ENCODE assay signal across 8 cellular contexts in the genomic region with DNA sequence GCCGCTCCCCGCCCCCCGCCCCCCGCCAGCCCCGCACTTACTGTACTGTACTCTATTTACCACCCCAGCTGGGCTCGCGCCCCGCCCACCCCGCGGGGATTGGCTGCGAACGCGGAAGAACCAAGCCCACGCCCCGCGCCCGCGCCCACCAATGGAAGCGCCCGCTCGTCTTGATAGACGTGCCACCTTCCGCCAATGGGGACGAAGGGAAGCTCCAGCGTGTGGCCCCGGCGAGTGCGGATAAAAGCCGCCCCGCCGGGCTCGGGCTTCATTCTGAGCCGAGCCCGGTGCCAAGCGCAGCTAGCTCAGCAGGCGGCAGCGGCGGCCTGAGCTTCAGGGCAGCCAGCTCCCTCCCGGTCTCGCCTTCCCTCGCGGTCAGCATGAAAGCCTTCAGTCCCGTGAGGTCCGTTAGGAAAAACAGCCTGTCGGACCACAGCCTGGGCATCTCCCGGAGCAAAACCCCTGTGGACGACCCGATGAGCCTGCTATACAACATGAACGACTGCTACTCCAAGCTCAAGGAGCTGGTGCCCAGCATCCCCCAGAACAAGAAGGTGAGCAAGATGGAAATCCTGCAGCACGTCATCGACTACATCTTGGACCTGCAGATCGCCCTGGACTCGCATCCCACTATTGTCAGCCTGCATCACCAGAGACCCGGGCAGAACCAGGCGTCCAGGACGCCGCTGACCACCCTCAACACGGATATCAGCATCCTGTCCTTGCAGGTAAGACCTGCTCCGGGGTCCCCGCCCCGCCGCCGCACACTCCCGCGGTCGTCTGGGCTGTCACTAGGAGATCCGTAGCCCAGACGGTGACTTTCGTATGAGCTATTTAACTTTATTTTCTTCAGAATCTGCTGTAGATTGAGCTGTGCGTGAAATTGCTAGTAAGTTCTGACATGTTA. TPM values are rescaled to one million over a fixed set of nuclear protein-coding genes. Genes with fewer than 3 reads are reported as not detected.
DNase-seq lines count a peak whose midpoint lies in the region; ATAC-seq, FAIRE-seq and TF ChIP-seq lines count a peak whose summit lies in the region.

Gene ID2 (plus strand): TSS at position 271 of the 907 bp plus-strand sequence. CDS start 110 bp downstream, at position 381.

- no peaks in the 10 kb centered on the region for H3K27me3 ChIP-seq in Loucy (ENCODE audit: insufficient read depth, low read length, poor library complexity, severe bottlenecking)
- H3K27me3 ChIP-seq in RWPE2 (ENCODE audit: insufficient read depth, poor library complexity, severe bottlenecking) = peaks cover 50% of the 10 kb centered on the region
- H3K27me3 ChIP-seq in naive thymus-derived CD4-positive, alpha-beta T cell (ENCODE audit: control insufficient read depth in 2 of 2, insufficient read depth in 2 of 2, low read length in 2 of 2) = peaks cover 0 to 18% of the 10 kb centered on the region in 2 donors

- intact Hi-C loops in naive thymus-derived CD4-positive, alpha-beta T cell (cut with micrococcal nuclease) = loop anchor here (1.0 to 10.0 kb wide), 23 partner anchors 17 to 1815 kb away; partner anchors contain the start of genes KIDINS220 (in 2 of the 2), ADAM17 (in 1 of the 2), CMPK2 (in 1 of the 2) and CPSF3 (in 1 of the 2)

- H3K4me3 ChIP-seq in Loucy (ENCODE audit: low read length, poor library complexity, severe bottlenecking) = peak within 1 kb of the TSS; percentile 92
- H3K4me3 ChIP-seq in RWPE2 (ENCODE audit: severe bottlenecking) = peak within 1 kb of the TSS; percentile 30
- peak within 1 kb of the TSS; percentile 89 for H3K4me3 ChIP-seq in naive thymus-derived CD4-positive, alpha-beta T cell (ENCODE audit: low read length)

- no peak for FAIRE-seq in H54 (lab: Jason Lieb, UNC)

- no peaks in the 10 kb centered on the region for H3K9me3 ChIP-seq in Loucy (ENCODE audit: insufficient read depth, low read depth, low read length)
- H3K9me3 ChIP-seq in RWPE2 (ENCODE audit: severe bottlenecking) = no peaks in the 10 kb centered on the region
- no peaks in the 10 kb centered on the region for H3K9me3 ChIP-seq in naive thymus-derived CD4-positive, alpha-beta T cell (ENCODE audit: control insufficient read depth in 2 of 3, low read length in 3 of 3)

- peaks cover 52% of the 10 kb centered on the region for H3K36me3 Mint-ChIP-seq in activated T-helper 17 cell treated with anti-CD3 and anti-CD28 coated beads, Interleukin-2, amount 50 U/mL, for 72 hours (ENCODE audit: low read depth)
- peaks cover 0 to 23% (median 0%) of the 10 kb centered on the region in 5 donors for H3K36me3 Mint-ChIP-seq in naive thymus-derived CD4-positive, alpha-beta T cell
- peaks cover 24% of the 10 kb centered on the region for H3K36me3 Mint-ChIP-seq in stimulated activated memory B cell treated with anti-CD40 and anti-IgM and Interleukin-4, amounts not matched to agents 10 μg/mL and 1 μg/mL and 100 μg/mL, for 72 hours

- peaks cover 5% of the 10 kb centered on the region; the same call in 1 of the 2 replicates for H3F3A ChIP-seq in Loucy (ENCODE audit: low read depth)

- peaks cover 7% of the 10 kb centered on the region for H3K27me3 Mint-ChIP-seq in activated T-helper 17 cell treated with anti-CD3 and anti-CD28 coated beads, Interleukin-2, amount 50 U/mL, for 72 hours
- H3K27me3 Mint-ChIP-seq in naive thymus-derived CD4-positive, alpha-beta T cell = peaks cover 12 to 24% (median 20%) of the 10 kb centered on the region in 5 donors
- peaks cover 69% of the 10 kb centered on the region for H3K27me3 Mint-ChIP-seq in stimulated activated memory B cell treated with anti-CD40 and anti-IgM and Interleukin-4, amounts not matched to agents 10 μg/mL and 1 μg/mL and 100 μg/mL, for 72 hours

- POLR2A ChIA-PET in naive thymus-derived CD4-positive, alpha-beta T cell (lab: Charles Lee) = interaction anchor here (0.6 to 2.9 kb wide), 39 partner anchors 9 to 1804 kb away, joined by 3 to 33 read pairs (median 4); partner anchors contain the start of genes CPSF3, ITGB1BP1 and RSAD2

- peak within 1 kb of the TSS; percentile 96 for H3K4me3 Mint-ChIP-seq in activated T-helper 17 cell treated with anti-CD3 and anti-CD28 coated beads, Interleukin-2, amount 50 U/mL, for 72 hours
- peak within 1 kb of the TSS; percentile 89 to 100 (median 98) for H3K4me3 Mint-ChIP-seq in naive thymus-derived CD4-positive, alpha-beta T cell
- H3K4me3 Mint-ChIP-seq in stimulated activated memory B cell treated with anti-CD40 and anti-IgM and Interleukin-4, amounts not matched to agents 10 μg/mL and 1 μg/mL and 100 μg/mL, for 72 hours = peak within 1 kb of the TSS; percentile 97

- H3K79me2 ChIP-seq in Loucy (ENCODE audit: insufficient read depth, low read length) = peaks cover 44% of the 10 kb centered on the region

- H3K27ac ChIP-seq in RWPE2 (ENCODE audit: poor library complexity, severe bottlenecking) = no peak within 1 kb of the TSS
- peak within 1 kb of the TSS; percentile 81 for H3K27ac ChIP-seq in naive thymus-derived CD4-positive, alpha-beta T cell (ENCODE audit: low read depth, low read length)

- peak; percentile 100 for TF ChIP-seq POLR2A in H54 (IDR thresholded peaks at IDR 0.05; ENCODE audit: low read depth, low read length)

- H3K36me3 ChIP-seq in Loucy (ENCODE audit: insufficient read depth, low read length) (no peaks in the 10 kb centered on the region), RWPE2 (ENCODE audit: low read depth) (no peaks in the 10 kb centered on the region)
- H3K36me3 ChIP-seq in naive thymus-derived CD4-positive, alpha-beta T cell (ENCODE audit: control insufficient read depth in 2 of 3, insufficient read depth in 3 of 3, low read length in 3 of 3) = peaks cover 0 to 6% (median 0%) of the 10 kb centered on the region in 3 experiments

- H3K4me1 ChIP-seq in Loucy (ENCODE audit: insufficient read depth, low read length, poor library complexity, severe bottlenecking) (peaks cover 45% of the 10 kb centered on the region), RWPE2 (ENCODE audit: insufficient read depth, poor library complexity, severe bottlenecking) (peaks cover 7% of the 10 kb centered on the region)
- H3K4me1 ChIP-seq in naive thymus-derived CD4-positive, alpha-beta T cell (ENCODE audit: control insufficient read depth in 2 of 2, insufficient read depth in 2 of 2, low read length in 2 of 2) = peaks cover 10 to 24% of the 10 kb centered on the region in 2 donors

- H3K4me2 ChIP-seq in Loucy (ENCODE audit: low read depth, low read length, poor library complexity, severe bottlenecking) = peak within 1 kb of the TSS; percentile 85

- peak within 1 kb of the TSS; percentile 88 for H2AFZ ChIP-seq in Loucy (ENCODE audit: low read length)

- no peaks in the 10 kb centered on the region for H3K9me2 ChIP-seq in Loucy (replicated peaks; ENCODE audit: low read depth, low read length)

- peak within 1 kb of the TSS; percentile 94 for H3K9ac ChIP-seq in Loucy (ENCODE audit: low read depth, low read length, poor library complexity, severe bottlenecking)

- TF ChIP-seq CTCF in Loucy (conservative IDR thresholded peaks at IDR 0.05; ENCODE audit: low read length) = no peak
- TF ChIP-seq CTCF in RWPE2 (IDR thresholded peaks at IDR 0.05; ENCODE audit: poor library complexity, severe bottlenecking) = no peak

- CTCF ChIA-PET in naive thymus-derived CD4-positive, alpha-beta T cell (lab: Charles Lee) = interaction anchor here (0.6 to 3.2 kb wide), 8 partner anchors 9 to 1639 kb away, joined by 3 to 40 read pairs (median 3); no protein-coding TSS in a partner anchor

- peaks cover 28% of the 10 kb centered on the region for H4K20me1 ChIP-seq in Loucy (ENCODE audit: insufficient read depth, low read length, poor library complexity, severe bottlenecking)

- DNase-seq in ELF-1 (ENCODE audit: low read depth, low spot score) = peak; percentile 100
- peak; percentile 97 for DNase-seq in H54 (ENCODE audit: insufficient read length, low spot score)
- DNase-seq in RWPE2 (ENCODE audit: low spot score) = peak; percentile 94
- peak; percentile 99 for DNase-seq in fibroblast of gingiva (ENCODE audit: low read depth)
- peak; percentile 96 to 99 (median 99) for DNase-seq in naive thymus-derived CD4-positive, alpha-beta T cell

- ATAC-seq in RWPE2 (ENCODE audit: low read depth) = peak; percentile 85
- peak; percentile 60 for ATAC-seq in activated T-helper 17 cell treated with anti-CD3 and anti-CD28 coated beads, Interleukin-2, amount 50 U/mL, for 72 hours (replicated peaks)
- peak; percentile 83 for ATAC-seq in naive thymus-derived CD4-positive, alpha-beta T cell
- ATAC-seq in stimulated activated memory B cell treated with anti-CD40 and anti-IgM and Interleukin-4, amounts not matched to agents 10 μg/mL and 1 μg/mL and 100 μg/mL, for 72 hours = peak; percentile 84

- peaks cover 10% of the 10 kb centered on the region for H3K4me1 Mint-ChIP-seq in activated T-helper 17 cell treated with anti-CD3 and anti-CD28 coated beads, Interleukin-2, amount 50 U/mL, for 72 hours
- peaks cover 24 to 49% (median 43%) of the 10 kb centered on the region in 7 donors for H3K4me1 Mint-ChIP-seq in naive thymus-derived CD4-positive, alpha-beta T cell
- H3K4me1 Mint-ChIP-seq in stimulated activated memory B cell treated with anti-CD40 and anti-IgM and Interleukin-4, amounts not matched to agents 10 μg/mL and 1 μg/mL and 100 μg/mL, for 72 hours = peaks cover 63% of the 10 kb centered on the region

- no peaks in the 10 kb centered on the region for H3K9me3 Mint-ChIP-seq in activated T-helper 17 cell treated with anti-CD3 and anti-CD28 coated beads, Interleukin-2, amount 50 U/mL, for 72 hours
- peaks cover 0 to 5% (median 0%) of the 10 kb centered on the region in 11 donors for H3K9me3 Mint-ChIP-seq in naive thymus-derived CD4-positive, alpha-beta T cell
- peaks cover 2% of the 10 kb centered on the region for H3K9me3 Mint-ChIP-seq in stimulated activated memory B cell treated with anti-CD40 and anti-IgM and Interleukin-4, amounts not matched to agents 10 μg/mL and 1 μg/mL and 100 μg/mL, for 72 hours

- H3K27ac Mint-ChIP-seq in activated T-helper 17 cell treated with anti-CD3 and anti-CD28 coated beads, Interleukin-2, amount 50 U/mL, for 72 hours = peak within 1 kb of the TSS; percentile 96
- peak within 1 kb of the TSS; percentile 89 to 97 (median 95) for H3K27ac Mint-ChIP-seq in naive thymus-derived CD4-positive, alpha-beta T cell
- H3K27ac Mint-ChIP-seq in stimulated activated memory B cell treated with anti-CD40 and anti-IgM and Interleukin-4, amounts not matched to agents 10 μg/mL and 1 μg/mL and 100 μg/mL, for 72 hours = peak within 1 kb of the TSS; percentile 90

RNA-seq across cellular contexts. Expression of gene ID2, which starts in this region (rescaled TPM):
- 100 to 1,000 TPM in 1 of 2 donors, 10 to 100 TPM in 1; 85.6 to 425 TPM for total RNA-seq in activated T-helper 17 cell treated with anti-CD3 and anti-CD28 coated beads, Interleukin-2, amount 50 U/mL, for 72 hours
- total RNA-seq in naive thymus-derived CD4-positive, alpha-beta T cell = 100 to 1,000 TPM in 2 of 5 experiments, 10 to 100 TPM in 3; 43.0 to 185 (median 77.1) TPM
- 100 to 1,000 TPM; 206 to 309 TPM for polyA plus RNA-seq in naive thymus-derived CD4-positive, alpha-beta T cell

Comparison
In these comparisons a context has a peak if more than half of its experiments do, and no peak if none do; other contexts are left out.
1. H3K4me3 ChIP-seq: peak in every context shown above with its lines; median percentile 92 in Loucy; 89 in naive thymus-derived CD4-positive, alpha-beta T cell; 30 in RWPE2.